ENCODE assay signal across 9 cellular contexts in the genomic region with DNA sequence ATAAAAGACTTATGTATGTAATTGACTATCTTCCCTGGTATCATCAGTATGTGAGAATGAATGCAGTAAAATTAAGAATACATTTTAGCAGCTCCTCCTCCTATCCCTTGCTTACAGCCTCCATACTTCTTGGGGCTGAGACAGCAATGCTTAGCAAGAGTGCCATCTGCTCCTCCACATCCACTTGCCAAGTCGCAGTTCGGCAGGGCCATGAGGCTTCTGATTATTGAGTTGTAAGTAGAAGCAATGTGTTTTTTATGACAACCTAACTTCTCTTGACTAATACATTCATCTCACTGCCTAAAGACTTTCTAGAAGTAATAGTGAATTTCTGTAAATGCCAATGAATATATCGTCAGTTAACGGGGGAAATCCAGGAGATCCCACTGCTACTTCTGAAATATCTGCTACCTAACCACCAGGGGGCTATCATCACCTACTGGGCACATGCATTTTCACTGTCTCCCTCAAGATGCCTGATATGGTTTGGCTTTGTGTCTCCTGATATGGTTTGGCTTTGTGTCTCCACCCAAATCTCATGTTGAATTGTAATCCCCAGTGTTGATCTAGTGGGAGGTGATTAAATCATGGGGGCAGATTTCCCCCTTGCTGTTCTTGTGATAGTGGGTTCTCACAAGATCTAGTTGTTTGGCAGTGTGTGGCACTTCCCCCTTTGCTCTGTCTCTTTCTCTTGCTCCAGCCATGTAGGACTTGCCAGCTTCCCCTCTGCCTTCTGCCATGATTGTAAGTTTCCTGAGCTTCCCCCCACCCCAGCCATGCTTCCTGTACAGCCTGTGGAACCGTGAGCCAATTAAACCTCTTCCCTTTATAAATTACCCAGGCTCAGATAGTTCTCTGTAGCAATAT. TPM values are rescaled to one million over a fixed set of nuclear protein-coding genes. Genes with fewer than 3 reads are reported as not detected.
DNase-seq lines count a peak whose midpoint lies in the region; ATAC-seq, FAIRE-seq and TF ChIP-seq lines count a peak whose summit lies in the region.
"Had no signal": no experiment of that assay in that cellular context is flagged by ENCODE, and none has a peak within 500 bp of the region (broad histone marks: within the 10 kb centered on the region; RNA-seq: fewer than 3 reads in every experiment).

No MANE protein-coding gene starts in this region.

- no peaks in the 10 kb centered on the region for H4K20me1 ChIP-seq in K562 (replicated peaks; ENCODE audit: control insufficient read depth, insufficient read depth, low read length)

- TF ChIP-seq RAD21 in K562 (CRISPR knock-in tag; conservative IDR thresholded peaks at IDR 0.05 in 1 of 2, IDR thresholded peaks at IDR 0.05 in 1 of 2) = peak; percentile 53 to 63

- H3K36me3 ChIP-seq in BJ (ENCODE audit: control insufficient read depth, insufficient read depth, low read length) (no peaks in the 10 kb centered on the region), K562 (ENCODE audit: control insufficient read depth, insufficient read depth, low read length) (no peaks in the 10 kb centered on the region), spleen (no peaks in the 10 kb centered on the region)

- TF ChIP-seq CTCF in BJ (IDR thresholded peaks at IDR 0.05; ENCODE audit: insufficient read depth, low read depth, low read length) (peak; percentile 44), K562 (IDR thresholded peaks at IDR 0.05 in 2 of 3, conservative IDR thresholded peaks at IDR 0.05 in 1 of 3; ENCODE audit: insufficient read depth in 2 of 3, low read depth in 1 of 3, low read length in 3 of 3) (peak; percentile 56 to 68 (median 58); a peak in 5 of 6 replicates), spleen (IDR thresholded peaks at IDR 0.05 in 8 of 11, conservative IDR thresholded peaks at IDR 0.05 in 3 of 11) (peak in 6 of 11 experiments; percentile 6 to 39 (median 20))

- no peak overlapping the region; the same call in 1 of the 2 replicates for H2AFZ ChIP-seq in K562 (ENCODE audit: low read depth, low read length)

- TF ChIP-seq POLR2A in K562 (conservative IDR thresholded peaks at IDR 0.05) = no peak
- no peak for TF ChIP-seq POLR2A in spleen (IDR thresholded peaks at IDR 0.05)

- no peaks in the 10 kb centered on the region for H3K9me3 ChIP-seq in K562 (replicated peaks; ENCODE audit: control insufficient read depth, insufficient read depth, low read depth, low read length)
- peaks cover 0 to 4% (median 0%) of the 10 kb centered on the region in 8 donors for H3K9me3 ChIP-seq in spleen

- no peaks in the 10 kb centered on the region for H3K36me3 Mint-ChIP-seq in activated CD4-positive, alpha-beta memory T cell treated with anti-CD3 and anti-CD28 coated beads, Interleukin-2, amount 10 ng/mL, durations not matched to agents 7 days and 5 days (ENCODE audit: low read depth)

- POLR2A ChIA-PET in BJ (lab: Charles Lee) (no interaction called here), K562 (lab: Yijun Ruan, JAX) (no interaction called here)
- POLR2A ChIA-PET in activated CD4-positive, alpha-beta memory T cell treated with anti-CD3 and anti-CD28 coated beads, Interleukin-2, amount 10 ng/mL, durations not matched to agents 7 days and 5 days (lab: Charles Lee) = no interaction called here

- BruUV-seq in K562 (replicated peaks; lab: Mats Ljungman, UMichigan) = no TSS peak

- peaks cover 5% of the 10 kb centered on the region for H3K27me3 Mint-ChIP-seq in activated CD4-positive, alpha-beta memory T cell treated with anti-CD3 and anti-CD28 coated beads, Interleukin-2, amount 10 ng/mL, durations not matched to agents 7 days and 5 days

- WGBS in K562 (ENCODE audit: insufficient coverage, low coverage, missing lambda C conversion rate) = 37% methylated on average over 5 of the region's 5 CpGs
- WGBS in spleen, 5 donors = 62 to 80% (median 75%) methylated on average over 5 of the region's 5 CpGs

- no peaks in the 10 kb centered on the region; the same call in 1 of the 2 replicates for H3K27me3 ChIP-seq in BJ (ENCODE audit: control insufficient read depth, insufficient read depth, low read length)
- no peaks in the 10 kb centered on the region for H3K27me3 ChIP-seq in K562 (ENCODE audit: control insufficient read depth in 2 of 2, insufficient read depth in 2 of 2, low read length in 2 of 2)
- H3K27me3 ChIP-seq in spleen (replicated peaks in 1 of 7) = no peaks in the 10 kb centered on the region

- no peaks in the 10 kb centered on the region for H3K9me1 ChIP-seq in K562 (ENCODE audit: control insufficient read depth, insufficient read depth, low read length)

- in situ Hi-C loops in K562 (cut with MboI) = no loop called here

- no peak overlapping the region for H3K4me3 Mint-ChIP-seq in activated CD4-positive, alpha-beta memory T cell treated with anti-CD3 and anti-CD28 coated beads, Interleukin-2, amount 10 ng/mL, durations not matched to agents 7 days and 5 days

- H3K9me3 Mint-ChIP-seq in activated CD4-positive, alpha-beta memory T cell treated with anti-CD3 and anti-CD28 coated beads, Interleukin-2, amount 10 ng/mL, durations not matched to agents 7 days and 5 days = no peaks in the 10 kb centered on the region

- no peak overlapping the region for H3K27ac Mint-ChIP-seq in activated CD4-positive, alpha-beta memory T cell treated with anti-CD3 and anti-CD28 coated beads, Interleukin-2, amount 10 ng/mL, durations not matched to agents 7 days and 5 days

- no peaks in the 10 kb centered on the region for H3K79me2 ChIP-seq in K562 (ENCODE audit: control insufficient read depth, insufficient read depth, low read length)

- H3K4me1 ChIP-seq in K562 (replicated peaks in 1 of 2; ENCODE audit: control insufficient read depth in 2 of 2, insufficient read depth in 2 of 2, low read length in 2 of 2) = no peaks in the 10 kb centered on the region
- no peaks in the 10 kb centered on the region for H3K4me1 ChIP-seq in spleen

- H3K4me3 ChIP-seq in BJ (ENCODE audit: low read depth, low read length) = no peak overlapping the region
- no peak overlapping the region for H3K4me3 ChIP-seq in K562
- no peak overlapping the region for H3K4me3 ChIP-seq in spleen

- no peak overlapping the region for H3K4me2 ChIP-seq in K562 (ENCODE audit: insufficient read depth, low read length)

- peak; percentile 86 for FAIRE-seq in K562 (lab: Jason Lieb, UNC)
- FAIRE-seq: endometrium had no signal

- CTCF ChIA-PET in BJ (lab: Yijun Ruan, JAX) (interaction anchor here (0.7 kb wide), 1 partner anchor 151 kb away, joined by 3 read pairs; no protein-coding TSS in a partner anchor), K562 (lab: Yijun Ruan, JAX; ENCODE audit: low intra/inter-chr PET ratio) (interaction anchor here (1.8 kb wide), 1 partner anchor 33 kb away, joined by 7 read pairs; no protein-coding TSS in a partner anchor)
- CTCF ChIA-PET in activated CD4-positive, alpha-beta memory T cell treated with anti-CD3 and anti-CD28 coated beads, Interleukin-2, amount 10 ng/mL, durations not matched to agents 7 days and 5 days (lab: Charles Lee) = interaction anchor here (0.9 to 2.1 kb wide), 4 partner anchors 14 to 34 kb away, joined by 3 to 7 read pairs (median 3); no protein-coding TSS in a partner anchor

- no peak overlapping the region for H3K9ac ChIP-seq in K562 (ENCODE audit: insufficient read depth in 1 of 2, low read depth in 2 of 2, low read length in 2 of 2)

- DNase-seq in BJ (ENCODE audit: low read depth) (no peak), Kasumi-1 (lab: John Stamatoyannopoulos, UW) (peak; percentile 49 to 58), K562 (ENCODE audit: extremely low read depth in 1 of 4, low spot score in 3 of 4) (peak; percentile 20 to 43 (median 31)), spleen (no peak), GF-D8 (lab: John Stamatoyannopoulos, UW) (no peak), amniotic stem cell (lab: John Stamatoyannopoulos, UW) (no peak)
- DNase-seq in activated CD4-positive, alpha-beta memory T cell treated with anti-CD3 and anti-CD28 coated beads, Interleukin-2, amount 10 ng/mL, durations not matched to agents 7 days and 5 days = no peak

- TF ChIP-seq EP300 in K562 (IDR thresholded peaks at IDR 0.05; ENCODE audit: low read length) = no peak

- ATAC-seq in GM18517 (IDR thresholded peaks at IDR 0.05; ENCODE audit: unreplicated experiment) (peak; percentile 52), K562 (peak; percentile 88)

- H3K4me1 Mint-ChIP-seq in activated CD4-positive, alpha-beta memory T cell treated with anti-CD3 and anti-CD28 coated beads, Interleukin-2, amount 10 ng/mL, durations not matched to agents 7 days and 5 days = peaks cover 4% of the 10 kb centered on the region

- H3K27ac ChIP-seq in K562 (ENCODE audit: extremely low read depth, low read depth, low read length) (no peak overlapping the region), spleen (no peak overlapping the region)

- intact Hi-C loops in K562 (cut with micrococcal nuclease) (loop anchor here (2.0 kb wide), 1 partner anchor 32 kb away; no protein-coding TSS in a partner anchor), spleen (cut with DNase I; ENCODE audit: low total_unique reads) (no loop called here)

TF ChIP-seq in K562, 482 proteins besides CTCF, POLR2A, EP300 and RAD21 (continues in another document):
- TF ChIP-seq SMC3 (conservative IDR thresholded peaks at IDR 0.05; ENCODE audit: insufficient read depth, low read depth, low read length) (0 out of 2 replicates have a peak, but pooled peaks have one; percentile 50), ZNF224 (CRISPR knock-in tag; IDR thresholded peaks at IDR 0.05) (no peak)

RNA-seq across cellular contexts. Expression of gene EXTL2, which starts 59.6 kb away (rescaled TPM):
- polyA plus RNA-seq in BJ (2011; rRNA removed) (13.7 and 23.5 TPM in 2 replicates), K562 (2011; rRNA removed) (29.7 and 40.7 TPM in 2 replicates), K562 (2014; fragmentation: Illumina TruSeq; extraction: Trizol) (20.4 and 21.2 TPM in 2 replicates), K562 (2014; fragmentation: Nextera tagmentation; extraction: Ambion mirVana) (10 to 100 TPM; 30.5 to 38.6 TPM), K562 (2014; rRNA removed) (14.1 and 17.9 TPM in 2 replicates), spleen (1 to 10 TPM; 5.0 to 6.3 (median 5.4) TPM)
- 4.1 and 4.2 TPM in 2 replicates for polyA minus RNA-seq in BJ (2011; rRNA and poly(A)+ RNA removed)
- 22.5 and 64.7 TPM in 2 replicates for total RNA-seq in K562 (2011; cell fraction: chromatin; rRNA removed; ENCODE audit: low replicate concordance)
- total RNA-seq in K562 (2011; cell fraction: nucleolus; rRNA removed) = 18.0 and 20.9 TPM in 2 replicates
- 37.9 and 70.1 TPM in 2 replicates for total RNA-seq in K562 (2011; cell fraction: nucleoplasm; rRNA removed)
- total RNA-seq in K562 (2014; rRNA removed) (8.5 and 9.1 TPM in 2 replicates), K562 (2014; rRNA removed; fragmentation: Illumina TruSeq; extraction: Trizol) (27.7 and 29.4 TPM in 2 replicates), K562 (2015; rRNA removed; fragmentation: Illumina TruSeq; extraction: Trizol) (25.0 and 26.0 TPM in 2 replicates), K562 (2021) (16.8 and 17.0 TPM in 2 replicates), spleen (10 to 100 TPM in 2 of 7 donors, 1 to 10 TPM in 5; 5.9 to 14.1 (median 8.8) TPM)
- polyA plus RNA-seq in K562 (2011; cell fraction: cytosol; rRNA removed) = 7.8 and 12.4 TPM in 2 replicates
- polyA plus RNA-seq in K562 (2011; cell fraction: nucleus; rRNA removed) = 28.9 and 33.0 TPM in 2 replicates
- polyA plus RNA-seq in K562 (2012) = 15.7 and 21.4 TPM in 2 replicates
- 25.9 and 28.3 TPM in 2 replicates for polyA minus RNA-seq in K562 (2011; rRNA and poly(A)+ RNA removed)
- polyA minus RNA-seq in K562 (2011; cell fraction: cytosol; rRNA and poly(A)+ RNA removed) = 6.7 and 13.1 TPM in 2 replicates
- 19.9 and 35.4 TPM in 2 replicates for polyA minus RNA-seq in K562 (2011; cell fraction: nucleus; rRNA and poly(A)+ RNA removed)
- 1 to 10 TPM; 1.4 to 2.4 TPM for total RNA-seq in activated CD4-positive, alpha-beta memory T cell treated with anti-CD3 and anti-CD28 coated beads, Interleukin-2, amount 10 ng/mL, durations not matched to agents 7 days and 5 days

Comparison
In these comparisons a context has a peak if more than half of its experiments do, and no peak if none do; other contexts are left out.
1. DNase-seq: peak in Kasumi-1 (2 of 2) and K562 (4 of 4); none in BJ (single experiment), spleen (single experiment), GF-D8 (single experiment), amniotic stem cell (single experiment) and activated CD4-positive, alpha-beta memory T cell treated with anti-CD3 and anti-CD28 coated beads, Interleukin-2, amount 10 ng/mL, durations not matched to agents 7 days and 5 days (single experiment).
2. Peak in every context shown above with its lines, with median percentiles within 50 percentile points of each other: CTCF ChIP-seq.